9 cellular contexts compared by ENCODE assay signal in the genomic region with DNA sequence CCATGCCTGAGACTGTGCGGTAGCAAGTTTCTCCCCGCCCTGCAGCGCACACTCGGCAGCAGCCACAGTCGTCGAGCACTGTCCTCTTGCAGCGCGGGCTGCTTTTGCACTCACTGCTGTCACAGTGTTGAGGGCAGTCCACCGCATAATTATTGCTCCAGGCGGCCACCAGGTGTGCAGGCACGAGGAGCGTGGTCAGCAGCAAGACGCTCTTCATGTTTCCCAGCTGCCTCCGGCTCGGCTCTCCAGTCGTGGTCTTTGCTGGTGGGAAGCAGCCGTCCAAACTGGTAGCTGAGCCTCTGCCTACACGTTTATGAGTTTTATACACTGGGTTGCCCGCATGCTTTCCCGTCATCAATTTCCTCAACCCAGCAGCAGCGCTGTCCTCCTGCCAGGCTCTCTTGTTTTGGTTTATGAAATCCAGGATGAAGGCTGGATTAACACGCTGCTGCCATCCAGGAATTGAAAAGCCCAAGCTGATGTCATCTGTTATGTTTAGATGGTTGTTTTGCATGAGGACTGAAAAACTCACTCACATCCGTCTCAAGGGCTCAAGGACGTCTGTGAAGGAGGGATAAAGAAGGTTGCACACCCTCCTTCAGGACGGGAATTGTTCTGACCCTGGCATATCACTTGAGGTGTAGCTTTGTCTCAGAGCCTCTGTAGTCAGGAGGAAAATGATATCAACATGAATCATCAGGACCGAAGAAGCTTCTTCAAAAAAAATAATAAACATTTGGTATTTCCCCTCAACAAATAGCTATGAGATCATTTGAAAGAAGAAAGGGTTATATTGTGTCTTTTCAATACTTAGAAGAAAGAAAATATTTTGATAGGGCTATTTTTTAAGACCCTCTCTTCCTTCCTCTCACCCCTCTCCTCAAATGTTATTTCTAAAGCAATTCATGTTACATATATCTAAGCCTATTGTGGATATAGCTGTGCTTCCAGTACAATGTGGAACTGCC. TPM values are rescaled to one million over a fixed set of nuclear protein-coding genes. Genes with fewer than 3 reads are reported as not detected.
DNase-seq lines count a peak whose midpoint lies in the region.
"Had no signal": no experiment of that assay in that cellular context is flagged by ENCODE, and none has a peak within 500 bp of the region (broad histone marks: within the 10 kb centered on the region; RNA-seq: fewer than 3 reads in every experiment).

A gene with protein sequence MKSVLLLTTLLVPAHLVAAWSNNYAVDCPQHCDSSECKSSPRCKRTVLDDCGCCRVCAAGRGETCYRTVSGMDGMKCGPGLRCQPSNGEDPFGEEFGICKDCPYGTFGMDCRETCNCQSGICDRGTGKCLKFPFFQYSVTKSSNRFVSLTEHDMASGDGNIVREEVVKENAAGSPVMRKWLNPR (minus strand): TSS at position 293 of the 968 bp plus-strand sequence. CDS start 76 bp downstream, at position 217.

- DNase-seq in A172 (ENCODE audit: low spot score) (peak; percentile 82), GM04503 (ENCODE audit: low read depth) (peak; percentile 61), amniotic epithelial cell (ENCODE audit: low read depth) (peak; percentile 64), kidney tubule cell (ENCODE audit: low spot score) (peak; percentile 81), cerebellum (ENCODE audit: low spot score) (no peak), NOMO-1 treated with DMSO at 0.1 percent for 48 hours (lab: John Stamatoyannopoulos, UW; ENCODE audit: unreplicated experiment) (no peak), cerebellar nuclear complex (lab: John Stamatoyannopoulos, UW) (no peak)
- DNase-seq in stimulated activated CD4-positive, alpha-beta T cell treated with anti-CD3 and anti-CD28 coated beads, Interleukin-4, amount 100 ng/mL, for 24 hours: no peak

RNA-seq across cellular contexts. Expression of the gene that starts here (rescaled TPM):
- total RNA-seq in A172 (2014; rRNA removed; shearing (Covaris generic)): 1.4 and 2.5 TPM in 2 replicates
- 0.27 TPM for total RNA-seq in cerebellum
- total RNA-seq: subcutaneous adipose tissue had no signal

Comparison
In these comparisons a context has a peak if more than half of its experiments do, and no peak if none do; other contexts are left out.
1. DNase-seq: peak in A172 (single experiment), GM04503 (single experiment), amniotic epithelial cell (single experiment) and kidney tubule cell (single experiment); none in cerebellum (single experiment), NOMO-1 treated with DMSO at 0.1 percent for 48 hours (single experiment), stimulated activated CD4-positive, alpha-beta T cell treated with anti-CD3 and anti-CD28 coated beads, Interleukin-4, amount 100 ng/mL, for 24 hours (single experiment) and cerebellar nuclear complex (0 of 2).